21 cellular contexts compared by ENCODE assay signal in genomic region chr7:150429699-150430098, GRCh38. TPM values are rescaled to one million over a fixed set of nuclear protein-coding genes. Genes with fewer than 3 reads are reported as not detected.
DNase-seq lines count a peak whose midpoint lies in the region; ATAC-seq and TF ChIP-seq lines count a peak whose summit lies in the region.
"Had no signal": no experiment of that assay in that cellular context is flagged by ENCODE, and none has a peak within 500 bp of the region (broad histone marks: within the 10 kb centered on the region; RNA-seq: fewer than 3 reads in every experiment).

No MANE protein-coding gene starts in this region.

- no peaks in the 10 kb centered on the region for H3K27me3 Mint-ChIP-seq in activated naive CD4-positive, alpha-beta T cell treated with anti-CD3 and anti-CD28 coated beads for 36 hours (ENCODE audit: low read depth)
- peaks cover 9% of the 10 kb centered on the region for H3K27me3 Mint-ChIP-seq in endothelial cell (ENCODE audit: unreplicated experiment)

- H2BK20ac ChIP-seq in IMR-90 (ENCODE audit: low read depth, low read length), result no peak overlapping the region; the same call in 1 of the 2 replicates

- H2BK5ac ChIP-seq in IMR-90 (ENCODE audit: low read depth, low read length, poor library complexity, severe bottlenecking), result no peak overlapping the region

- DNase-seq in activated naive CD4-positive, alpha-beta T cell treated with anti-CD3 and anti-CD28 coated beads for 36 hours, result peak; percentile 1
- no peak for DNase-seq in activated naive CD4-positive, alpha-beta T cell treated with anti-CD3 and anti-CD28 coated beads, Interleukin-2, amount 50 U/mL, for 72 hours (ENCODE audit: low spot score in 2 of 2)
- DNase-seq in IMR-90 (no peak), endothelial cell (ENCODE audit: low spot score) (no peak), RWPE1 (ENCODE audit: low spot score) (no peak), A673 (ENCODE audit: low spot score) (no peak), LoVo (ENCODE audit: low spot score) (no peak)
- DNase-seq in stimulated activated effector memory CD8-positive, alpha-beta T cell treated with anti-CD3 and anti-CD28 coated beads, Interleukin-12 subunit alpha, Interleukin-12 subunit beta, amount 100 ng/mL, for 72 hours (ENCODE audit: low spot score in 2 of 2), result no peak
- DNase-seq: BE2C, Calu3, EL, NCI-H1417 treated with DMSO at 0.1 percent for 48 hours, NCI-H187 treated with DMSO at 0.1 percent for 48 hours, NCI-H2227 treated with DMSO at 0.1 percent for 48 hours, NCI-H524, SJCRH30 had no signal

- H3K27ac Mint-ChIP-seq in activated naive CD4-positive, alpha-beta T cell treated with anti-CD3 and anti-CD28 coated beads for 36 hours, result no peak overlapping the region
- no peak overlapping the region for H3K27ac Mint-ChIP-seq in activated naive CD4-positive, alpha-beta T cell treated with anti-CD3 and anti-CD28 coated beads, Interleukin-2, amount 50 U/mL, for 72 hours
- H3K27ac Mint-ChIP-seq in endothelial cell (ENCODE audit: unreplicated experiment), result peak overlapping the region; percentile 18
- H3K27ac Mint-ChIP-seq in stimulated activated effector memory CD8-positive, alpha-beta T cell treated with anti-CD3 and anti-CD28 coated beads, Interleukin-12 subunit alpha, Interleukin-12 subunit beta, amount 100 ng/mL, for 72 hours, result peak overlapping the region; percentile 37
- H3K27ac Mint-ChIP-seq: CD8-positive, alpha-beta T cell had no signal

- H3K27me3 ChIP-seq in IMR-90 (ENCODE audit: control insufficient read depth, insufficient read depth, low read length), result no peaks in the 10 kb centered on the region
- no peaks in the 10 kb centered on the region for H3K27me3 ChIP-seq in A673 (replicated peaks; ENCODE audit: insufficient read depth, low read depth, low read length, poor library complexity)
- H3K27me3 ChIP-seq: SJCRH30 had no signal

- 100% methylated on average over 3 of the region's 8 CpGs; no CpG with 5 or more reads in 1 of the 2 experiments for WGBS in IMR-90 (ENCODE audit: extremely low coverage in 2 of 2, insufficient read length in 1 of 2), 2 experiments

- peak overlapping the region; percentile 30; the same call in 1 of the 2 replicates for H2AK5ac ChIP-seq in IMR-90 (ENCODE audit: low read depth, low read length)

- peaks cover 21% of the 10 kb centered on the region for H3K4me1 ChIP-seq in IMR-90 (ENCODE audit: control insufficient read depth, insufficient read depth, low read length)
- H3K4me1 ChIP-seq in A673 (ENCODE audit: insufficient read depth, low read length, poor library complexity, severe bottlenecking), result peaks cover 25% of the 10 kb centered on the region
- H3K4me1 ChIP-seq: BE2C had no signal

- H3K36me3 Mint-ChIP-seq in activated naive CD4-positive, alpha-beta T cell treated with anti-CD3 and anti-CD28 coated beads for 36 hours (ENCODE audit: low read depth), result no peaks in the 10 kb centered on the region
- H3K36me3 Mint-ChIP-seq in activated naive CD4-positive, alpha-beta T cell treated with anti-CD3 and anti-CD28 coated beads, Interleukin-2, amount 50 U/mL, for 72 hours, result no peaks in the 10 kb centered on the region
- H3K36me3 Mint-ChIP-seq in endothelial cell (ENCODE audit: low read depth, unreplicated experiment), result no peaks in the 10 kb centered on the region
- no peaks in the 10 kb centered on the region for H3K36me3 Mint-ChIP-seq in stimulated activated effector memory CD8-positive, alpha-beta T cell treated with anti-CD3 and anti-CD28 coated beads, Interleukin-12 subunit alpha, Interleukin-12 subunit beta, amount 100 ng/mL, for 72 hours
- H3K36me3 Mint-ChIP-seq: CD8-positive, alpha-beta T cell had no signal

- ATAC-seq in activated naive CD4-positive, alpha-beta T cell treated with anti-CD3 and anti-CD28 coated beads, Interleukin-2, amount 50 U/mL, for 72 hours, result no peak
- no peak for ATAC-seq in IMR-90 (ENCODE audit: low read depth)
- no peak for ATAC-seq in stimulated activated effector memory CD8-positive, alpha-beta T cell treated with anti-CD3 and anti-CD28 coated beads, Interleukin-12 subunit alpha, Interleukin-12 subunit beta, amount 100 ng/mL, for 72 hours
- ATAC-seq: CD8-positive, alpha-beta T cell; GM12878 had no signal

- H4K8ac ChIP-seq in IMR-90 (ENCODE audit: low read depth in 2 of 2, low read length in 2 of 2), result peak overlapping the region; percentile 22 to 26; a peak in 2 of 4 replicates

- peak overlapping the region; percentile 96 for H3K18ac ChIP-seq in IMR-90 (ENCODE audit: low read depth, low read length)

- BruUV-seq in IMR-90 (replicated peaks; lab: Mats Ljungman, UMichigan) (no TSS peak), A673 (replicated peaks; lab: Mats Ljungman, UMichigan) (no TSS peak)

- H3K23ac ChIP-seq in IMR-90 (ENCODE audit: low read depth, low read length), result no peak overlapping the region

- no peak overlapping the region for H3K56ac ChIP-seq in IMR-90 (ENCODE audit: extremely low read depth, insufficient read depth, low read length)

- no peak overlapping the region for H2AFZ ChIP-seq in IMR-90 (replicated peaks; ENCODE audit: low read length, poor library complexity)

- H3K4me3 ChIP-seq in IMR-90 (ENCODE audit: insufficient read depth, low read depth, low read length) (no peak overlapping the region), A673 (ENCODE audit: low read depth, low read length, poor library complexity, severe bottlenecking) (no peak overlapping the region)
- H3K4me3 ChIP-seq: GM12878, SJCRH30 had no signal

- TF ChIP-seq POLR2A in IMR-90 (IDR thresholded peaks at IDR 0.05; ENCODE audit: low read depth, low read length), result no peak

- H3K4me3 Mint-ChIP-seq in activated naive CD4-positive, alpha-beta T cell treated with anti-CD3 and anti-CD28 coated beads for 36 hours, result no peak overlapping the region
- H3K4me3 Mint-ChIP-seq in endothelial cell (ENCODE audit: unreplicated experiment), result no peak overlapping the region
- H3K4me3 Mint-ChIP-seq in stimulated activated effector memory CD8-positive, alpha-beta T cell treated with anti-CD3 and anti-CD28 coated beads, Interleukin-12 subunit alpha, Interleukin-12 subunit beta, amount 100 ng/mL, for 72 hours, result no peak overlapping the region
- H3K4me3 Mint-ChIP-seq: CD8-positive, alpha-beta T cell had no signal

- CTCF ChIA-PET in activated naive CD4-positive, alpha-beta T cell treated with anti-CD3 and anti-CD28 coated beads for 36 hours (lab: Charles Lee), result interaction anchor here (0.6 to 1.1 kb wide), 2 partner anchors 103 to 143 kb away, joined by 3 read pairs; no protein-coding TSS in a partner anchor
- CTCF ChIA-PET in IMR-90 (lab: Yijun Ruan, JAX) (no interaction called here), RWPE1 (lab: Yijun Ruan, JAX) (no interaction called here), A673 (lab: Charles Lee) (no interaction called here)

- H3K9me3 ChIP-seq in IMR-90 (ENCODE audit: control insufficient read depth, insufficient read depth, low read length) (no peaks in the 10 kb centered on the region), A673 (ENCODE audit: low read depth, low read length, poor library complexity, severe bottlenecking) (no peaks in the 10 kb centered on the region)
- H3K9me3 ChIP-seq: BE2C, SJCRH30 had no signal

- H3K9me1 ChIP-seq in IMR-90 (ENCODE audit: insufficient read depth, low read length), result no peaks in the 10 kb centered on the region

- H3K4ac ChIP-seq in IMR-90 (ENCODE audit: low read depth, low read length), result 0 out of 2 replicates have a peak overlapping the region, but pooled peaks have one; percentile 14

- in situ Hi-C loops in IMR-90 (cut with MboI; ENCODE audit: low sequenced_read_pairs), result no loop called here

- no peak overlapping the region for H3K9ac ChIP-seq in IMR-90 (ENCODE audit: low read depth, low read length)

- peak overlapping the region; percentile 73; the same call in 1 of the 2 replicates for H3K27ac ChIP-seq in IMR-90 (ENCODE audit: insufficient read depth, low read length)
- no peak overlapping the region for H3K27ac ChIP-seq in RWPE1
- no peak overlapping the region for H3K27ac ChIP-seq in A673 (ENCODE audit: low read depth, low read length, poor library complexity, severe bottlenecking)
- H3K27ac ChIP-seq: SJCRH30 had no signal

- no peak overlapping the region; the same call in 1 of the 2 replicates for H3K14ac ChIP-seq in IMR-90 (replicated peaks; ENCODE audit: low read depth, low read length)

- H3K36me3 ChIP-seq in IMR-90 (ENCODE audit: control insufficient read depth, insufficient read depth, low read length) (no peaks in the 10 kb centered on the region), A673 (ENCODE audit: insufficient read depth, low read length, poor library complexity, severe bottlenecking) (no peaks in the 10 kb centered on the region)
- H3K36me3 ChIP-seq: BE2C, SJCRH30 had no signal

- POLR2A ChIA-PET in IMR-90 (lab: Charles Lee; ENCODE audit: unreplicated experiment) (interaction anchor here (1.1 kb wide), 1 partner anchor 17 kb away, joined by 3 read pairs; no protein-coding TSS in a partner anchor), RWPE1 (lab: Yijun Ruan, JAX; ENCODE audit: low non-redundant PET) (no interaction called here), A673 (lab: Charles Lee; ENCODE audit: low non-redundant PET) (no interaction called here)

- no peak overlapping the region for H2AK9ac ChIP-seq in IMR-90 (replicated peaks; ENCODE audit: low read depth, low read length, poor library complexity)

- peaks cover 8% of the 10 kb centered on the region for H3K4me1 Mint-ChIP-seq in activated naive CD4-positive, alpha-beta T cell treated with anti-CD3 and anti-CD28 coated beads for 36 hours (ENCODE audit: low read depth)
- peaks cover 21% of the 10 kb centered on the region for H3K4me1 Mint-ChIP-seq in endothelial cell (ENCODE audit: unreplicated experiment)
- H3K4me1 Mint-ChIP-seq in stimulated activated effector memory CD8-positive, alpha-beta T cell treated with anti-CD3 and anti-CD28 coated beads, Interleukin-12 subunit alpha, Interleukin-12 subunit beta, amount 100 ng/mL, for 72 hours, result peaks cover 49% of the 10 kb centered on the region

- peak overlapping the region; percentile 14; the same call in 1 of the 2 replicates for H2BK120ac ChIP-seq in IMR-90 (ENCODE audit: low read depth, low read length)

- no peak overlapping the region for H3K4me2 ChIP-seq in IMR-90 (ENCODE audit: low read depth, low read length)

- H2BK15ac ChIP-seq in IMR-90 (ENCODE audit: low read depth, low read length), result peak overlapping the region; percentile 1; the same call in 1 of the 3 replicates

- H4K5ac ChIP-seq in IMR-90 (ENCODE audit: low read depth, low read length), result peak overlapping the region; percentile 9

- TF ChIP-seq RAD21 in IMR-90 (IDR thresholded peaks at IDR 0.05; ENCODE audit: low read length), result no peak

- dilution Hi-C loops in IMR-90 (cut with HindIII; ENCODE audit: low sequenced_read_pairs, unreplicated experiment), result no loop called here

- H4K20me1 ChIP-seq in IMR-90 (ENCODE audit: insufficient read depth, low read length), result no peaks in the 10 kb centered on the region

- no peaks in the 10 kb centered on the region for H3K79me1 ChIP-seq in IMR-90 (ENCODE audit: low read depth in 1 of 2, low read length in 2 of 2)

- H4K91ac ChIP-seq in IMR-90 (ENCODE audit: insufficient read depth, low read depth, low read length), result peak overlapping the region; percentile 31; the same call in 1 of the 2 replicates

- no peaks in the 10 kb centered on the region for H3K9me3 Mint-ChIP-seq in activated naive CD4-positive, alpha-beta T cell treated with anti-CD3 and anti-CD28 coated beads for 36 hours
- peaks cover 0 to 5% of the 10 kb centered on the region in 2 donors for H3K9me3 Mint-ChIP-seq in activated naive CD4-positive, alpha-beta T cell treated with anti-CD3 and anti-CD28 coated beads, Interleukin-2, amount 50 U/mL, for 72 hours
- no peaks in the 10 kb centered on the region for H3K9me3 Mint-ChIP-seq in endothelial cell (ENCODE audit: unreplicated experiment)
- no peaks in the 10 kb centered on the region for H3K9me3 Mint-ChIP-seq in stimulated activated effector memory CD8-positive, alpha-beta T cell treated with anti-CD3 and anti-CD28 coated beads, Interleukin-12 subunit alpha, Interleukin-12 subunit beta, amount 100 ng/mL, for 72 hours
- H3K9me3 Mint-ChIP-seq: CD8-positive, alpha-beta T cell had no signal

- intact Hi-C loops in activated naive CD4-positive, alpha-beta T cell treated with anti-CD3 and anti-CD28 coated beads for 36 hours (cut with micrococcal nuclease), result no loop called here
- intact Hi-C loops in IMR-90 (cut with micrococcal nuclease) (no loop called here), A673 (cut with micrococcal nuclease; ENCODE audit: unreplicated experiment) (no loop called here)

- TF ChIP-seq CTCF in IMR-90 (conservative IDR thresholded peaks at IDR 0.05; ENCODE audit: low read depth, low read length) (no peak), endothelial cell (IDR thresholded peaks at IDR 0.05; ENCODE audit: unreplicated experiment) (no peak), RWPE1 (conservative IDR thresholded peaks at IDR 0.05; ENCODE audit: low read depth) (no peak), A673 (conservative IDR thresholded peaks at IDR 0.05; ENCODE audit: low read depth, low read length) (no peak)

RNA-seq across cellular contexts. Expression of gene GIMAP8, which starts 20.7 kb away (rescaled TPM):
- total RNA-seq in activated naive CD4-positive, alpha-beta T cell treated with anti-CD3 and anti-CD28 coated beads for 36 hours, result 1 to 10 TPM; 9.1 to 9.7 TPM
- 10 to 100 TPM; 13.5 to 17.7 TPM for total RNA-seq in activated naive CD4-positive, alpha-beta T cell treated with anti-CD3 and anti-CD28 coated beads, Interleukin-2, amount 50 U/mL, for 72 hours
- total RNA-seq in IMR-90 (2012; rRNA removed) (not detected in 2 replicates), endothelial cell (ENCODE audit: unreplicated experiment) (143 TPM), A673 (2021) (0.07 TPM in 1 of 2 replicates, not detected in the other)
- not detected in 2 replicates for polyA plus RNA-seq in IMR-90 (2012; rRNA removed)
- not detected in 2 replicates for polyA plus RNA-seq in IMR-90 (2012; cell fraction: cytosol; rRNA removed)
- not detected in 2 replicates for polyA plus RNA-seq in IMR-90 (2012; cell fraction: nucleus; rRNA removed; ENCODE audit: low replicate concordance)
- total RNA-seq: A172, Calu3, HepG2, MCF 10A, SJCRH30 had no signal
- polyA plus RNA-seq: HepG2 had no signal

RNA-seq across cellular contexts. Expression of gene ZNF775, which starts 50.6 kb away (rescaled TPM):
- 1 to 10 TPM; 4.5 to 5.2 TPM for total RNA-seq in activated naive CD4-positive, alpha-beta T cell treated with anti-CD3 and anti-CD28 coated beads for 36 hours
- 1 to 10 TPM; 4.4 to 5.0 TPM for total RNA-seq in activated naive CD4-positive, alpha-beta T cell treated with anti-CD3 and anti-CD28 coated beads, Interleukin-2, amount 50 U/mL, for 72 hours
- total RNA-seq in IMR-90 (2012; rRNA removed) (1.4 TPM in 2 replicates), endothelial cell (ENCODE audit: unreplicated experiment) (12.1 TPM), A673 (2021) (12.1 and 14.3 TPM in 2 replicates)
- polyA plus RNA-seq in IMR-90 (2012; rRNA removed), result 2.6 and 4.0 TPM in 2 replicates
- polyA plus RNA-seq in IMR-90 (2012; cell fraction: cytosol; rRNA removed), result 2.1 and 5.8 TPM in 2 replicates
- polyA plus RNA-seq in IMR-90 (2012; cell fraction: nucleus; rRNA removed; ENCODE audit: low replicate concordance), result 2.2 and 7.1 TPM in 2 replicates

Comparison
In these comparisons a context has a peak if more than half of its experiments do, and no peak if none do; other contexts are left out.
1. H3K27ac Mint-ChIP-seq: peak in endothelial cell (single experiment) and stimulated activated effector memory CD8-positive, alpha-beta T cell treated with anti-CD3 and anti-CD28 coated beads, Interleukin-12 subunit alpha, Interleukin-12 subunit beta, amount 100 ng/mL, for 72 hours (single experiment); none in activated naive CD4-positive, alpha-beta T cell treated with anti-CD3 and anti-CD28 coated beads for 36 hours (single experiment) and activated naive CD4-positive, alpha-beta T cell treated with anti-CD3 and anti-CD28 coated beads, Interleukin-2, amount 50 U/mL, for 72 hours (0 of 2).